ENCODE assay signal across 1 cellular context in the genomic region with DNA sequence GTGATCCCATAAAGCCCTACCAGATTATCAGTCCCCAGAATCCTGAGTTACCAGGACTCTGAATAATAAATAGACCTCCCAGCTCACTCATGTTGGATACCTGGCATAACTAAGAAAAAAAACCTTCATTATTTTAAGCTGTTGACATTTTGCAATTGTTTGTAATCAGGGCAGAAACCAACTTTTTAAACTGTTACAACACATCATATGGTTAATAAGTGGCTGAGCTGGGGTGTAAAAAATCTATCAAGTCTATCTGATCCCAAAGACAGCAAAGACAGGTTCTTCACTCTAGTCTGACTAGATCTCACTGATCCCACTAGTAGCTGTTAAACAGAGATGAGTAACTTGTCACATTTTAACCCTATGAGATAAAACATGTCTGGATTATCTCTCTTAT.
TF ChIP-seq lines count a peak whose summit lies in the region.

No MANE protein-coding gene starts in this region.

TF ChIP-seq in liver, 16 proteins besides CTCF, POLR2A, EP300 and RAD21 (continued from another document):
- TF ChIP-seq, protein P1, sequence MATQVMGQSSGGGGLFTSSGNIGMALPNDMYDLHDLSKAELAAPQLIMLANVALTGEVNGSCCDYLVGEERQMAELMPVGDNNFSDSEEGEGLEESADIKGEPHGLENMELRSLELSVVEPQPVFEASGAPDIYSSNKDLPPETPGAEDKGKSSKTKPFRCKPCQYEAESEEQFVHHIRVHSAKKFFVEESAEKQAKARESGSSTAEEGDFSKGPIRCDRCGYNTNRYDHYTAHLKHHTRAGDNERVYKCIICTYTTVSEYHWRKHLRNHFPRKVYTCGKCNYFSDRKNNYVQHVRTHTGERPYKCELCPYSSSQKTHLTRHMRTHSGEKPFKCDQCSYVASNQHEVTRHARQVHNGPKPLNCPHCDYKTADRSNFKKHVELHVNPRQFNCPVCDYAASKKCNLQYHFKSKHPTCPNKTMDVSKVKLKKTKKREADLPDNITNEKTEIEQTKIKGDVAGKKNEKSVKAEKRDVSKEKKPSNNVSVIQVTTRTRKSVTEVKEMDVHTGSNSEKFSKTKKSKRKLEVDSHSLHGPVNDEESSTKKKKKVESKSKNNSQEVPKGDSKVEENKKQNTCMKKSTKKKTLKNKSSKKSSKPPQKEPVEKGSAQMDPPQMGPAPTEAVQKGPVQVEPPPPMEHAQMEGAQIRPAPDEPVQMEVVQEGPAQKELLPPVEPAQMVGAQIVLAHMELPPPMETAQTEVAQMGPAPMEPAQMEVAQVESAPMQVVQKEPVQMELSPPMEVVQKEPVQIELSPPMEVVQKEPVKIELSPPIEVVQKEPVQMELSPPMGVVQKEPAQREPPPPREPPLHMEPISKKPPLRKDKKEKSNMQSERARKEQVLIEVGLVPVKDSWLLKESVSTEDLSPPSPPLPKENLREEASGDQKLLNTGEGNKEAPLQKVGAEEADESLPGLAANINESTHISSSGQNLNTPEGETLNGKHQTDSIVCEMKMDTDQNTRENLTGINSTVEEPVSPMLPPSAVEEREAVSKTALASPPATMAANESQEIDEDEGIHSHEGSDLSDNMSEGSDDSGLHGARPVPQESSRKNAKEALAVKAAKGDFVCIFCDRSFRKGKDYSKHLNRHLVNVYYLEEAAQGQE (IDR thresholded peaks at IDR 0.05): peak; percentile 34
- TF ChIP-seq TAF1 (conservative IDR thresholded peaks at IDR 0.05) (no peak), JUND (IDR thresholded peaks at IDR 0.05) (no peak), RXRA (IDR thresholded peaks at IDR 0.05) (peak in 1 of 2 donors; percentile 52), ZBTB33 (IDR thresholded peaks at IDR 0.05) (peak; percentile 32), MAX (IDR thresholded peaks at IDR 0.05) (peak; percentile 26), GABPA (IDR thresholded peaks at IDR 0.05 in 1 of 2, conservative IDR thresholded peaks at IDR 0.05 in 1 of 2) (no peak), FOXA1 (IDR thresholded peaks at IDR 0.05) (peak; percentile 72)
- TF ChIP-seq, protein P2, sequence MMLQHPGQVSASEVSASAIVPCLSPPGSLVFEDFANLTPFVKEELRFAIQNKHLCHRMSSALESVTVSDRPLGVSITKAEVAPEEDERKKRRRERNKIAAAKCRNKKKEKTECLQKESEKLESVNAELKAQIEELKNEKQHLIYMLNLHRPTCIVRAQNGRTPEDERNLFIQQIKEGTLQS (IDR thresholded peaks at IDR 0.05): no peak
